8 cellular contexts compared by ENCODE assay signal in the genomic region with DNA sequence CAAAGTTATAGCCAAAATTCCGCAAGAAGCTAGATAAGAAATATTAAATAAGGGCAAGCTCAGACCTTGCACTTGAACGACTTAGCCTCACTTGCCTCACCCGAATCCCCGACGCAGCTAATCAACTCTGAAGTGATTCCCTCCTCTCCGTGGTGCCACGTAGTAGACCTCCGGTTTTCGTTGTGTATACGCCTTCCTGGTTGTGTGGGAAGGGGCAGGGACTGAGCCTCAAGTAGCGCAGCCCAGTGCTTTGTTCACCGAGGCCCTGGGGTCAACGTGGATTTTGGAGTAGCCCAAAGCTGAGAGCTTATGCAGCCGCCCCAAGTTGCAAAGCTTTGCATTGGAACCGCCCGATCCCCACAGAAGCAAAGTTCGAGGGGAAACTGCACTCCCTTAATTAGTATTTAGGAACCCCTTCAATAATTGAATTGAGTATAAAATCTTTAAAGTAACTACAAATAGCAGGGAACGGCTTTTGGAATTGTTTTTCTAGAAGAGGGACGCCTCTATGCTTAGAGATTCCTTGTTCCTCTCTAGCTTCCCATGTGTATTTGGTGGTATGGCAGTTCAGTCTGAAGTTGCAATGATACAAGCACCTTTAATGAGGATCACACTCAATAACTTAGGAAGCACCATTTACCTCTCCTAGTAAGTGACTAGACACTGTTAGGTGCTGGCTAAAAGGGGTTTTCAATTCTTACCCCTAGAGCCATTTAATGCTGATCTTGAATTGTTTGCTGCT. TPM values are rescaled to one million over a fixed set of nuclear protein-coding genes. Genes with fewer than 3 reads are reported as not detected.
DNase-seq lines count a peak whose midpoint lies in the region; ATAC-seq and TF ChIP-seq lines count a peak whose summit lies in the region.

No MANE protein-coding gene starts in this region.

- no peaks in the 10 kb centered on the region for H3K9me3 ChIP-seq in ectodermal cell (ENCODE audit: control insufficient read depth, low read length)
- no peaks in the 10 kb centered on the region for H3K9me3 ChIP-seq in naive thymus-derived CD4-positive, alpha-beta T cell (ENCODE audit: control insufficient read depth in 2 of 3, low read length in 3 of 3)

- H3K9me3 Mint-ChIP-seq in naive thymus-derived CD4-positive, alpha-beta T cell = no peaks in the 10 kb centered on the region

- intact Hi-C loops in naive thymus-derived CD4-positive, alpha-beta T cell (cut with micrococcal nuclease) = loop anchor here in 1 of 2 donors (5.0 kb wide), 1 partner anchor 2002 kb away; no protein-coding TSS in a partner anchor

- POLR2A ChIA-PET in HEK293T (lab: Yijun Ruan, JAX) = no interaction called here
- POLR2A ChIA-PET in naive thymus-derived CD4-positive, alpha-beta T cell (lab: Charles Lee) = no interaction called here

- H3K4me1 ChIP-seq in ectodermal cell (ENCODE audit: control insufficient read depth, insufficient read depth, low read length) = no peaks in the 10 kb centered on the region
- no peaks in the 10 kb centered on the region for H3K4me1 ChIP-seq in naive thymus-derived CD4-positive, alpha-beta T cell (ENCODE audit: control insufficient read depth in 2 of 2, insufficient read depth in 2 of 2, low read length in 2 of 2)

- no peaks in the 10 kb centered on the region for H3K36me3 Mint-ChIP-seq in naive thymus-derived CD4-positive, alpha-beta T cell

- H3K4me3 ChIP-seq in ectodermal cell (ENCODE audit: insufficient read depth, low read depth, low read length) = peak overlapping the region; percentile 43
- no peak overlapping the region for H3K4me3 ChIP-seq in naive thymus-derived CD4-positive, alpha-beta T cell (ENCODE audit: low read length)

- CTCF ChIA-PET in HEK293T (lab: Yijun Ruan, JAX) = interaction anchor here (0.6 to 2.4 kb wide), 10 partner anchors 9 to 514 kb away, joined by 3 to 11 read pairs (median 3); no protein-coding TSS in a partner anchor
- CTCF ChIA-PET in naive thymus-derived CD4-positive, alpha-beta T cell (lab: Charles Lee) = interaction anchor here (0.6 kb wide), 1 partner anchor 88 kb away, joined by 3 read pairs; no protein-coding TSS in a partner anchor

- peaks cover 15% of the 10 kb centered on the region for H3K27me3 ChIP-seq in ectodermal cell (ENCODE audit: control insufficient read depth, insufficient read depth, low read length, poor library complexity, severe bottlenecking)
- H3K27me3 ChIP-seq in naive thymus-derived CD4-positive, alpha-beta T cell (ENCODE audit: control insufficient read depth in 2 of 2, insufficient read depth in 2 of 2, low read length in 2 of 2) = no peaks in the 10 kb centered on the region

- peak overlapping the region in 1 of 9 donors; percentile 46 for H3K27ac Mint-ChIP-seq in naive thymus-derived CD4-positive, alpha-beta T cell

- no peak for ATAC-seq in naive thymus-derived CD4-positive, alpha-beta T cell
- no peak for ATAC-seq in GM18909 (IDR thresholded peaks at IDR 0.05; ENCODE audit: poor library complexity, unreplicated experiment)

- WGBS in ectodermal cell, 2 experiments = 0 to 1% methylated on average over 14 to 19 of the region's 19 CpGs

- H3K27ac ChIP-seq in ectodermal cell (ENCODE audit: insufficient read depth, low read depth, low read length, poor library complexity, severe bottlenecking) = no peak overlapping the region
- H3K27ac ChIP-seq in naive thymus-derived CD4-positive, alpha-beta T cell (ENCODE audit: low read depth, low read length) = no peak overlapping the region

- peaks cover 8 to 20% (median 12%) of the 10 kb centered on the region in 5 donors for H3K27me3 Mint-ChIP-seq in naive thymus-derived CD4-positive, alpha-beta T cell

- DNase-seq in AG08395 (ENCODE audit: low spot score) = peak; percentile 7
- peak; percentile 15 for DNase-seq in HEK293T (ENCODE audit: extremely low spot score)
- no peak for DNase-seq in naive thymus-derived CD4-positive, alpha-beta T cell
- DNase-seq in NOMO-1 (lab: John Stamatoyannopoulos, UW; ENCODE audit: unreplicated experiment in 2 of 2) = no peak
- DNase-seq in activated effector memory CD4-positive, alpha-beta T cell treated with anti-CD3 and anti-CD28 coated beads, Interleukin-2, amount 50 U/mL, for 16 hours = no peak
- no peak for DNase-seq in NCI-H1092 treated with DMSO at 0.1 percent for 48 hours (lab: John Stamatoyannopoulos, UW)

- peaks cover 3 to 22% (median 10%) of the 10 kb centered on the region in 7 donors for H3K4me1 Mint-ChIP-seq in naive thymus-derived CD4-positive, alpha-beta T cell

- no peaks in the 10 kb centered on the region for H3K36me3 ChIP-seq in ectodermal cell (ENCODE audit: control insufficient read depth, insufficient read depth, low read length)
- H3K36me3 ChIP-seq in naive thymus-derived CD4-positive, alpha-beta T cell (ENCODE audit: control insufficient read depth in 2 of 3, insufficient read depth in 3 of 3, low read length in 3 of 3) = no peaks in the 10 kb centered on the region

- H3K4me3 Mint-ChIP-seq in naive thymus-derived CD4-positive, alpha-beta T cell = peak overlapping the region; percentile 1 to 81 (median 62)

TF ChIP-seq in HEK293T, 16 proteins besides CTCF, POLR2A, EP300 and RAD21:
- TF ChIP-seq FOXK2 (IDR thresholded peaks at IDR 0.05) = no peak
- no peak for TF ChIP-seq HDGF (IDR thresholded peaks at IDR 0.05; ENCODE audit: borderline replicate concordance)
- TF ChIP-seq TARDBP (IDR thresholded peaks at IDR 0.05) = no peak

RNA-seq across cellular contexts. Expression of a gene that starts 55.7 kb away (rescaled TPM):
- polyA plus RNA-seq in ectodermal cell (2013, experiment 1 of 4) = 108 TPM
- polyA plus RNA-seq in ectodermal cell (2013, experiment 2 of 4) = 82.8 TPM
- polyA plus RNA-seq in ectodermal cell (2013, experiment 3 of 4) = 72.8 TPM
- polyA plus RNA-seq in ectodermal cell (2013, experiment 4 of 4) = 103 TPM
- 1 to 10 TPM in 4 of 5 experiments, under 1 TPM in 1; 0.34 to 9.9 (median 2.1) TPM for total RNA-seq in naive thymus-derived CD4-positive, alpha-beta T cell
- under 1 TPM in 1 of 2 donors, not detected in 1; 0.28 TPM for polyA plus RNA-seq in naive thymus-derived CD4-positive, alpha-beta T cell

Comparison
In these comparisons a context has a peak if more than half of its experiments do, and no peak if none do; other contexts are left out.
1. DNase-seq: peak in AG08395 (single experiment) and HEK293T (single experiment); none in naive thymus-derived CD4-positive, alpha-beta T cell (0 of 9), NOMO-1 (0 of 2), activated effector memory CD4-positive, alpha-beta T cell treated with anti-CD3 and anti-CD28 coated beads, Interleukin-2, amount 50 U/mL, for 16 hours (single experiment) and NCI-H1092 treated with DMSO at 0.1 percent for 48 hours (single experiment).